ENCODE assay signal across 1 cellular context in genomic region chr1:172499636-172500141, GRCh38.
TF ChIP-seq lines count a peak whose summit lies in the region.

No MANE protein-coding gene starts in this region.

TF ChIP-seq in HCT116, 20 proteins besides CTCF, POLR2A, EP300 and RAD21 (continued from another document):
- TF ChIP-seq ATF3 (IDR thresholded peaks at IDR 0.05) (no peak), POLR2AphosphoS5 (IDR thresholded peaks at IDR 0.05; ENCODE audit: low read depth, low read length) (no peak), CEBPB (IDR thresholded peaks at IDR 0.05; ENCODE audit: low read depth) (no peak), EGR1 (IDR thresholded peaks at IDR 0.05; ENCODE audit: low read depth) (no peak), SIN3A (IDR thresholded peaks at IDR 0.05; ENCODE audit: low read depth) (peak; percentile 56), EZH2phosphoT487 (IDR thresholded peaks at IDR 0.05; ENCODE audit: borderline replicate concordance) (no peak), ZNF274 (IDR thresholded peaks at IDR 0.05; ENCODE audit: low read depth, low read length) (no peak), TCF7L2 (IDR thresholded peaks at IDR 0.05; ENCODE audit: borderline replicate concordance, extremely low read depth, insufficient read depth, insufficient read length) (no peak), YY1 (IDR thresholded peaks at IDR 0.05; ENCODE audit: extremely low read depth, insufficient replicate concordance, low read depth, low read length) (peak; percentile 23), SP1 (IDR thresholded peaks at IDR 0.05; ENCODE audit: low read depth) (no peak), CBX3 (IDR thresholded peaks at IDR 0.05; ENCODE audit: low read depth) (0 out of 2 replicates have a peak, but pooled peaks have one; percentile 55), ELF1 (IDR thresholded peaks at IDR 0.05; ENCODE audit: borderline replicate concordance, low read depth) (no peak), MAX (IDR thresholded peaks at IDR 0.05) (peak; percentile 60; the same call in 1 of the 2 replicates), JUND (IDR thresholded peaks at IDR 0.05) (peak; percentile 62), ZFX (IDR thresholded peaks at IDR 0.05) (no peak), REST (IDR thresholded peaks at IDR 0.05; ENCODE audit: low read depth) (no peak)
